Comparison of ENCODE assay signal across 14 cellular contexts in genomic region chr17:59038734-59039133, GRCh38.
DNase-seq lines count a peak whose midpoint lies in the region; ATAC-seq and TF ChIP-seq lines count a peak whose summit lies in the region.
"Had no signal": no experiment of that assay in that cellular context is flagged by ENCODE, and none has a peak within 500 bp of the region (broad histone marks: within the 10 kb centered on the region; RNA-seq: fewer than 3 reads in every experiment).

No MANE protein-coding gene starts in this region.

- H3K4me1 ChIP-seq in hepatocyte (ENCODE audit: insufficient read depth) = no peaks in the 10 kb centered on the region
- H3K4me1 ChIP-seq in HAP-1 = no peaks in the 10 kb centered on the region
- H3K4me1 ChIP-seq: uterus had no signal

- POLR2A ChIA-PET in AG04449 (lab: Yijun Ruan, JAX) = no interaction called here

- no peak overlapping the region for H3K27ac ChIP-seq in hepatocyte
- H3K27ac ChIP-seq: ovary, uterus had no signal

- no peak for ATAC-seq in HG02970 (IDR thresholded peaks at IDR 0.05; ENCODE audit: low FRiP score, unreplicated experiment)

- H3K79me2 ChIP-seq in hepatocyte = no peaks in the 10 kb centered on the region

- WGBS in hepatocyte (ENCODE audit: low lambda C conversion rate, missing lambda C conversion rate) = 56% methylated on average over 5 of the region's 5 CpGs
- WGBS in lower leg skin, 2 donors = 92 to 93% methylated on average over 5 of the region's 5 CpGs

- H3K36me3 ChIP-seq in hepatocyte (replicated peaks; ENCODE audit: insufficient read depth, low read depth) = no peaks in the 10 kb centered on the region
- peaks cover 27% of the 10 kb centered on the region for H3K36me3 ChIP-seq in HAP-1 (replicated peaks)
- H3K36me3 ChIP-seq: ovary, uterus had no signal

- in situ Hi-C loops in astrocyte of the spinal cord (cut with HindIII; ENCODE audit: low sequenced_read_pairs) (no loop called here), HAP-1 (cut with MboI; ENCODE audit: low sequenced_read_pairs) (no loop called here)

- no peak overlapping the region for H2AFZ ChIP-seq in hepatocyte

- H3K4me3 ChIP-seq in AG04449 (ENCODE audit: low read depth, low read length) (no peak overlapping the region), AG09309 (ENCODE audit: control insufficient read depth, low read depth, low read length) (no peak overlapping the region), astrocyte of the spinal cord (ENCODE audit: low read depth, low read length) (no peak overlapping the region), hepatocyte (no peak overlapping the region), HAP-1 (no peak overlapping the region), lower leg skin (ENCODE audit: low read depth, poor library complexity, severe bottlenecking) (no peak overlapping the region)
- H3K4me3 ChIP-seq: ovary, uterus had no signal

- DNase-seq in AG04449 (ENCODE audit: low read depth, low spot score) = peak; percentile 2
- peak; percentile 11 for DNase-seq in AG09309 (ENCODE audit: low read depth)
- peak; percentile 8 for DNase-seq in astrocyte of the spinal cord (ENCODE audit: low read depth, low spot score)
- DNase-seq in hepatocyte (ENCODE audit: low spot score) = peak; percentile 33
- no peak for DNase-seq in HAP-1 (ENCODE audit: low spot score in 2 of 2)
- DNase-seq in lower leg skin (ENCODE audit: low spot score in 2 of 2) = no peak
- DNase-seq: anterior cingulate cortex; islet precursor cell; NCI-H2171 treated with DMSO at 0.1 percent for 48 hours; ovary; SIG-M5; stimulated activated naive CD4-positive, alpha-beta T cell; uterus had no signal

- H4K20me1 ChIP-seq in hepatocyte (ENCODE audit: insufficient read depth, poor library complexity, severe bottlenecking) = no peaks in the 10 kb centered on the region

- no peaks in the 10 kb centered on the region for H3K27me3 ChIP-seq in hepatocyte
- no peaks in the 10 kb centered on the region for H3K27me3 ChIP-seq in HAP-1 (ENCODE audit: low read depth)
- H3K27me3 ChIP-seq: ovary, uterus had no signal

- intact Hi-C loops in lower leg skin (cut with DNase I; ENCODE audit: low total_unique reads) = no loop called here

- H3K9me2 ChIP-seq in hepatocyte (replicated peaks; ENCODE audit: insufficient read depth) = no peaks in the 10 kb centered on the region

- TF ChIP-seq CTCF in AG04449 (IDR thresholded peaks at IDR 0.05; ENCODE audit: insufficient read depth, low read length, missing control alignments) (no peak), AG09309 (IDR thresholded peaks at IDR 0.05; ENCODE audit: control insufficient read depth, insufficient read depth, low read depth, low read length, missing control alignments) (no peak), astrocyte of the spinal cord (IDR thresholded peaks at IDR 0.05; ENCODE audit: low read depth, low read length) (no peak), hepatocyte (IDR thresholded peaks at IDR 0.05; ENCODE audit: poor library complexity) (no peak), lower leg skin (IDR thresholded peaks at IDR 0.05) (no peak)

- TF ChIP-seq POLR2A in lower leg skin (IDR thresholded peaks at IDR 0.05) = no peak

- H3K9me3 ChIP-seq in hepatocyte (ENCODE audit: low read depth) = no peaks in the 10 kb centered on the region
- no peaks in the 10 kb centered on the region for H3K9me3 ChIP-seq in HAP-1
- H3K9me3 ChIP-seq: ovary, uterus had no signal

- CTCF ChIA-PET in AG04449 (lab: Yijun Ruan, JAX) = no interaction called here

- H3K4me2 ChIP-seq in hepatocyte = no peak overlapping the region

Comparison
In these comparisons a context has a peak if more than half of its experiments do, and no peak if none do; other contexts are left out.
1. DNase-seq: peak in AG04449 (single experiment), AG09309 (single experiment), astrocyte of the spinal cord (single experiment) and hepatocyte (single experiment); none in HAP-1 (0 of 2) and lower leg skin (0 of 2).